In the genomic region with DNA sequence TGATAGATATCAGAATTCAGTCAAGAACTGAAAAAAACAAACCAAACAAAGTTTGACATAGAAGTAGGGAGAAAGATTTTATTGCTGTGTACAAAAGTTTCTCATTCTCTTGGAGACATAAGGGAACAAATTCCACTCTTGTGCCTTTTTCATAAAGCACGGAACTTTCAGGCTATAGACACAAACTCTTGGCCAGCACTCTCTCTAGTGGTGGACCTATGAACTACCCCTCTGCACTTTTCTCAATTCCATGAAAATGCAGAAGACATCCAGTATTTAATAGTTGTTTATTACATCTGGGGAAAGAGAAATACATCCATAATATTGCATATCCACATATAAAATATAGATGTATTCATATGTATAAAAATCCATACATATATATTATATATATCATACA, we compare ENCODE assay signal across 8 cellular contexts.
A peak's percentile ranks its signal among the peaks of the same experiment; 100 is the strongest.
DNase-seq lines count a peak whose midpoint lies in the region; ATAC-seq and TF ChIP-seq lines count a peak whose summit lies in the region.

No MANE protein-coding gene starts in this region.

- no peak overlapping the region for H3K4me3 ChIP-seq in epithelial cell of esophagus (ENCODE audit: low read length)

- H3K4me3 Mint-ChIP-seq in neural crest cell (no peak overlapping the region), natural killer cell (no peak overlapping the region)

- ATAC-seq in GM18498 (IDR thresholded peaks at IDR 0.05; ENCODE audit: unreplicated experiment), result peak; percentile 64
- ATAC-seq in natural killer cell, result no peak
- ATAC-seq in GM19463 (IDR thresholded peaks at IDR 0.05; ENCODE audit: unreplicated experiment), result no peak

- peak; percentile 53 for DNase-seq in ACHN
- peak; percentile 4 for DNase-seq in NCI-H460 (ENCODE audit: extremely low read depth, low read depth)
- peak; percentile 76 for DNase-seq in epithelial cell of esophagus (ENCODE audit: low read depth)
- no peak for DNase-seq in neural crest cell (ENCODE audit: low read depth, low spot score)
- no peak for DNase-seq in SHP77 (lab: John Stamatoyannopoulos, UW)
- DNase-seq in natural killer cell, result no peak

- peaks cover 9% of the 10 kb centered on the region for H3K9me3 Mint-ChIP-seq in neural crest cell
- H3K9me3 Mint-ChIP-seq in natural killer cell, result peaks cover 0 to 3% of the 10 kb centered on the region in 2 donors

- in situ Hi-C loops in ACHN (cut with HindIII; ENCODE audit: low pct_ligation_motif_present, low pct_unique_long_range_greater_than_20kb, low sequenced_read_pairs), result no loop called here

- H3K27me3 Mint-ChIP-seq in neural crest cell (ENCODE audit: low read depth) (no peaks in the 10 kb centered on the region), natural killer cell (ENCODE audit: low read depth in 2 of 2) (no peaks in the 10 kb centered on the region)

- H3K36me3 Mint-ChIP-seq in neural crest cell (ENCODE audit: low read depth) (peaks cover 2% of the 10 kb centered on the region), natural killer cell (no peaks in the 10 kb centered on the region)

- no peaks in the 10 kb centered on the region for H3K4me1 Mint-ChIP-seq in neural crest cell
- no peaks in the 10 kb centered on the region for H3K4me1 Mint-ChIP-seq in natural killer cell

- intact Hi-C loops in natural killer cell (cut with micrococcal nuclease), result loop anchor here (5.0 kb wide), 1 partner anchor 1138 kb away; no protein-coding TSS in a partner anchor

- no peak overlapping the region for H3K27ac Mint-ChIP-seq in neural crest cell (ENCODE audit: unreplicated experiment)
- no peak overlapping the region for H3K27ac Mint-ChIP-seq in natural killer cell

- TF ChIP-seq CTCF in epithelial cell of esophagus (IDR thresholded peaks at IDR 0.05; ENCODE audit: insufficient read depth, low read depth, low read length, missing control alignments) (peak; percentile 94), neural crest cell (conservative IDR thresholded peaks at IDR 0.05) (peak; percentile 81), natural killer cell (IDR thresholded peaks at IDR 0.05) (no peak)

Comparison
In these comparisons a context has a peak if more than half of its experiments do, and no peak if none do; other contexts are left out.
1. DNase-seq: peak in ACHN (single experiment), NCI-H460 (single experiment) and epithelial cell of esophagus (single experiment); none in neural crest cell (single experiment), SHP77 (0 of 2) and natural killer cell (single experiment).